Comparison of ENCODE assay signal across 1 cellular context in genomic region chr19:12788682-12789097, GRCh38.
TF ChIP-seq lines count a peak whose summit lies in the region.

No MANE protein-coding gene starts in this region.

TF ChIP-seq in GM23338, 12 proteins besides CTCF, POLR2A, EP300 and RAD21:
- TF ChIP-seq ZNF331 (CRISPR knock-in tag; IDR thresholded peaks at IDR 0.05; ENCODE audit: low read depth) (no peak), ETS1 (IDR thresholded peaks at IDR 0.05) (no peak), POLR2AphosphoS5 (IDR thresholded peaks at IDR 0.05; ENCODE audit: low read depth) (0 out of 2 replicates have a peak, but pooled peaks have one; percentile 27)
TF ChIP-seq in GM23338: peak in this region for 1.
